ENCODE assay signal across 31 cellular contexts in the genomic region with DNA sequence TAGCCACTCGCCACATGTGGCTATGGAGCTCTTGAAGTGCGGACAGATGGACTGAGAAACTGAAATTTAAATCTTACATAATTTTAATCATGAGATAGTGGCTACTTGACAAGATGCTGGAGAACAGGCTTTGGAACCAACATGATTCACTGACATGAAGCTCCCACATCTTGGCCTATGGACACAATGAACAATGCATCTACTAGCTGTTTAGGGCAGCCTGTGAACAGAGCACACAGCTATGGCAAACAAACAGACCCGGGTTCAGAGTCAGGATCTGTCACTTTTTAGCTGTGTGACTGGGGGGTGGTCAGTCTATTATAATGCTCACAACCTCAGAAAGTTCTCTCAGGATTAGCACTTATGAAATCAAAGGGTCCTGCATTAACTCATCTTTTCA.
"Had no signal": no experiment of that assay in that cellular context is flagged by ENCODE, and none has a peak within 500 bp of the region (broad histone marks: within the 10 kb centered on the region; RNA-seq: fewer than 3 reads in every experiment).

No MANE protein-coding gene starts in this region.

- DNase-seq: activated B cell treated with CpG ODN at 0.5 μM for 24 hours; activated CD4-positive, alpha-beta T cell treated with anti-CD3 and anti-CD28 coated beads for 48 hours; activated CD4-positive, alpha-beta T cell treated with anti-CD3 and anti-CD28 coated beads, Interleukin-2, amount 50 U/mL, for 1 hour; activated CD4-positive, alpha-beta T cell treated with anti-CD3 and anti-CD28 coated beads, Interleukin-2, amount 50 U/mL, for 48 hours; activated CD8-positive, alpha-beta memory T cell treated with anti-CD3 and anti-CD28 coated beads for 24 hours; activated CD8-positive, alpha-beta T cell treated with anti-CD3 and anti-CD28 coated beads for 36 hours; activated effector memory CD4-positive, alpha-beta T cell treated with Interleukin-2 at 50 U/mL for 16 hours; activated gamma-delta T cell treated with Interleukin-2 at 50 U/mL for 16 hours; activated naive CD4-positive, alpha-beta T cell treated with anti-CD3 and anti-CD28 coated beads, Interleukin-2, amount 50 U/mL, for 16 hours; activated naive CD4-positive, alpha-beta T cell treated with Interleukin-2 at 50 U/mL for 16 hours; activated T-cell treated with anti-CD3 and anti-CD28 coated beads, Interleukin-2, amount 50 U/mL, for 4 hours; amniotic stem cell; brain microvascular endothelial cell; cortex of kidney; dermis blood vessel endothelial cell; effector CD4-positive, alpha-beta T cell; effector memory CD8-positive, alpha-beta T cell; erythroblast; esophagus squamous epithelium; foreskin melanocyte; T-helper 1 cell; T-helper 17 cell; T1000; WERI-Rb-1 had no signal

- H3K4me1 ChIP-seq: esophagus squamous epithelium, gastroesophageal sphincter had no signal

- H3K27me3 ChIP-seq: brain microvascular endothelial cell, esophagus squamous epithelium, gastroesophageal sphincter had no signal

- H3K36me3 ChIP-seq: brain microvascular endothelial cell, gastroesophageal sphincter, WERI-Rb-1 had no signal

- ATAC-seq: activated CD4-positive, CD25-positive, alpha-beta regulatory T cell treated with anti-CD3 and anti-CD28 coated beads, Interleukin-2, amount 50 U/mL, for 24 hours; activated CD8-positive, alpha-beta T cell treated with anti-CD3 and anti-CD28 coated beads for 36 hours; activated T-cell treated with anti-CD3 and anti-CD28 coated beads, Interleukin-2, amount 50 U/mL, for 4 hours; activated T-helper 17 cell treated with anti-CD3 and anti-CD28 coated beads, Interleukin-2, amount 50 U/mL, for 72 hours; effector memory CD8-positive, alpha-beta T cell; gastroesophageal sphincter; T-helper 17 cell had no signal

- H3K27ac Mint-ChIP-seq: activated B cell treated with CpG ODN at 0.5 μM for 24 hours; activated CD8-positive, alpha-beta T cell treated with anti-CD3 and anti-CD28 coated beads for 36 hours; activated naive CD8-positive, alpha-beta T cell; activated T-helper 17 cell treated with anti-CD3 and anti-CD28 coated beads, Interleukin-2, amount 50 U/mL, for 72 hours; effector memory CD8-positive, alpha-beta T cell; T-helper 17 cell; T-helper 2 cell treated with Interferon-gamma antibody and Interleukin-4, amounts not matched to agents 5 μg/mL and 100 μg/mL, for 36 hours had no signal

- H3K9me3 ChIP-seq: esophagus squamous epithelium, gastroesophageal sphincter had no signal

- FAIRE-seq: astrocyte, colon had no signal

- H3K9me3 Mint-ChIP-seq: activated B cell treated with CpG ODN at 0.5 μM for 24 hours; activated CD8-positive, alpha-beta T cell treated with anti-CD3 and anti-CD28 coated beads for 36 hours; activated T-cell treated with anti-CD3 and anti-CD28 coated beads, Interleukin-2, amount 50 U/mL, for 4 hours; T-helper 2 cell treated with Interferon-gamma antibody and Interleukin-4, amounts not matched to agents 5 μg/mL and 100 μg/mL, for 36 hours had no signal

- H3K36me3 Mint-ChIP-seq: activated naive CD8-positive, alpha-beta T cell had no signal

- H3K4me1 Mint-ChIP-seq: activated B cell treated with CpG ODN at 0.5 μM for 24 hours; activated T-helper 17 cell treated with anti-CD3 and anti-CD28 coated beads, Interleukin-2, amount 50 U/mL, for 72 hours; T-helper 17 cell had no signal

- H3K27ac ChIP-seq: brain microvascular endothelial cell, esophagus squamous epithelium, gastroesophageal sphincter, WERI-Rb-1 had no signal

- H3K27me3 Mint-ChIP-seq: activated B cell treated with CpG ODN at 0.5 μM for 24 hours; activated CD8-positive, alpha-beta T cell treated with anti-CD3 and anti-CD28 coated beads for 36 hours; activated naive CD8-positive, alpha-beta T cell; activated T-helper 17 cell treated with anti-CD3 and anti-CD28 coated beads, Interleukin-2, amount 50 U/mL, for 72 hours; effector memory CD8-positive, alpha-beta T cell; T-helper 17 cell had no signal

- H3K4me3 ChIP-seq: esophagus squamous epithelium, gastroesophageal sphincter had no signal

- H3K4me3 Mint-ChIP-seq: activated B cell treated with CpG ODN at 0.5 μM for 24 hours; activated CD8-positive, alpha-beta T cell treated with anti-CD3 and anti-CD28 coated beads for 36 hours; activated naive CD8-positive, alpha-beta T cell; activated T-cell treated with anti-CD3 and anti-CD28 coated beads, Interleukin-2, amount 50 U/mL, for 4 hours; activated T-helper 17 cell treated with anti-CD3 and anti-CD28 coated beads, Interleukin-2, amount 50 U/mL, for 72 hours; effector memory CD8-positive, alpha-beta T cell; T-helper 17 cell; T-helper 2 cell treated with Interferon-gamma antibody and Interleukin-4, amounts not matched to agents 5 μg/mL and 100 μg/mL, for 36 hours had no signal
